In the genomic region with DNA sequence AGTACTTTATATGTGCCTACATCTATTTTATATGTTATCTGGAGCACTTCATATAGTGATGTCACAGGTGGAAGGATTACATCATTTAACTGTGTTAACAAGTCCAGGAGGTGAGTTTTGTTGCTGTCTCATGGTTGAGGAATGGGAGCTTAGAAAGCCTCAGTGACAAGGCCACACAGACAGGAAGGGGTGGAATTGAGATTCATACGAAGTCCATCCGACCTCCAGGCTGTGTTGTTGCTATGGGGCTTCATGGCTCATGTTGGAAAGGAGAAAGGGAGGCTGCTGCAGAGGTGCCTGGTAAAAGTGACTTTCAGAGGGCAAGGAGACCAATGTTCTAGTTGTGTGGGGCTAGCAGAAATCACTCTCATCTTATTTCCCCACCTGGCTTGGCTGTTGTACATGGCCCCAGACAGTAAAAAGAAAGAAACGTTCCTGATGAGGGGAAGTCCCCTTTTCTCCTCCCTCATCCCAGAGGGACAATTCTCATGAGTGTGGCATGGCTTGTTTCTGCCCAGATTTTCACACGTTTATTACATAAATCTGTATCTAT, we compare ENCODE assay signal across 26 cellular contexts. TPM values are rescaled to one million over a fixed set of nuclear protein-coding genes. Genes with fewer than 3 reads are reported as not detected.
DNase-seq lines count a peak whose midpoint lies in the region; ATAC-seq and TF ChIP-seq lines count a peak whose summit lies in the region.
"Had no signal": no experiment of that assay in that cellular context is flagged by ENCODE, and none has a peak within 500 bp of the region (broad histone marks: within the 10 kb centered on the region; RNA-seq: fewer than 3 reads in every experiment).

No MANE protein-coding gene starts in this region.

- TF ChIP-seq CTCF in PC-3 (conservative IDR thresholded peaks at IDR 0.05; ENCODE audit: low read depth, low read length) (no peak), endothelial cell (IDR thresholded peaks at IDR 0.05; ENCODE audit: unreplicated experiment) (no peak), MM.1S (IDR thresholded peaks at IDR 0.05; ENCODE audit: low read length) (no peak)

- H3K27me3 Mint-ChIP-seq in activated naive CD8-positive, alpha-beta T cell treated with anti-CD3 and anti-CD28 coated beads, Interleukin-2, amount 10 ng/mL, durations not matched to agents 7 days and 5 days, result peaks cover 4% of the 10 kb centered on the region
- H3K27me3 Mint-ChIP-seq in activated naive CD8-positive, alpha-beta T cell treated with anti-CD3 and anti-CD28 coated beads for 36 hours, result peaks cover 28% of the 10 kb centered on the region
- no peaks in the 10 kb centered on the region for H3K27me3 Mint-ChIP-seq in endothelial cell (ENCODE audit: unreplicated experiment)

- H3K4me2 ChIP-seq in PC-3 (ENCODE audit: low read length), result no peak overlapping the region
- H3K4me2 ChIP-seq in MM.1S (ENCODE audit: low read depth, low read length), result no peak overlapping the region

- peak overlapping the region; percentile 21 for H3K27ac Mint-ChIP-seq in activated naive CD8-positive, alpha-beta T cell treated with anti-CD3 and anti-CD28 coated beads, Interleukin-2, amount 10 ng/mL, durations not matched to agents 7 days and 5 days
- H3K27ac Mint-ChIP-seq in activated naive CD8-positive, alpha-beta T cell treated with anti-CD3 and anti-CD28 coated beads for 36 hours, result no peak overlapping the region
- peak overlapping the region; percentile 52 for H3K27ac Mint-ChIP-seq in endothelial cell (ENCODE audit: unreplicated experiment)
- H3K27ac Mint-ChIP-seq: activated CD4-positive, alpha-beta memory T cell treated with anti-CD3 and anti-CD28 coated beads for 36 hours; activated T-cell treated with anti-CD3 and anti-CD28 coated beads, Interleukin-2, amount 50 U/mL, for 72 hours; stimulated activated memory B cell treated with anti-CD40 and anti-IgM and Interleukin-4, amounts not matched to agents 10 μg/mL and 1 μg/mL and 100 μg/mL, for 72 hours had no signal

- no peak overlapping the region for H3K4me3 ChIP-seq in PC-3 (ENCODE audit: low read length)
- H3K4me3 ChIP-seq in MM.1S (ENCODE audit: low read length), result no peak overlapping the region
- H3K4me3 ChIP-seq: left lung, pancreas, skin epidermis, upper lobe of left lung had no signal

- POLR2A ChIA-PET in activated naive CD8-positive, alpha-beta T cell treated with anti-CD3 and anti-CD28 coated beads, Interleukin-2, amount 10 ng/mL, durations not matched to agents 7 days and 5 days (lab: Charles Lee), result no interaction called here
- POLR2A ChIA-PET in PC-3 (lab: Charles Lee; ENCODE audit: unreplicated experiment), result no interaction called here

- CTCF ChIA-PET in PC-3 (lab: Charles Lee), result no interaction called here

- no peaks in the 10 kb centered on the region for H3K36me3 ChIP-seq in PC-3 (ENCODE audit: low read depth, low read length)
- H3K36me3 ChIP-seq in MM.1S (replicated peaks; ENCODE audit: insufficient read depth, low read length), result no peaks in the 10 kb centered on the region
- H3K36me3 ChIP-seq: brain microvascular endothelial cell, left lung, pancreas, upper lobe of left lung had no signal

- no peak overlapping the region for H2AFZ ChIP-seq in PC-3 (ENCODE audit: low read length)
- H2AFZ ChIP-seq in MM.1S (ENCODE audit: low read length), result no peak overlapping the region

- H3K4me3 Mint-ChIP-seq in activated naive CD8-positive, alpha-beta T cell treated with anti-CD3 and anti-CD28 coated beads, Interleukin-2, amount 10 ng/mL, durations not matched to agents 7 days and 5 days, result no peak overlapping the region
- H3K4me3 Mint-ChIP-seq in activated naive CD8-positive, alpha-beta T cell treated with anti-CD3 and anti-CD28 coated beads for 36 hours, result no peak overlapping the region
- H3K4me3 Mint-ChIP-seq in endothelial cell (ENCODE audit: unreplicated experiment), result no peak overlapping the region
- H3K4me3 Mint-ChIP-seq: activated CD4-positive, alpha-beta memory T cell treated with anti-CD3 and anti-CD28 coated beads for 36 hours; activated T-cell treated with anti-CD3 and anti-CD28 coated beads, Interleukin-2, amount 50 U/mL, for 72 hours; stimulated activated memory B cell treated with anti-CD40 and anti-IgM and Interleukin-4, amounts not matched to agents 10 μg/mL and 1 μg/mL and 100 μg/mL, for 72 hours had no signal

- H3K9me2 ChIP-seq in PC-3 (replicated peaks; ENCODE audit: low read length) (no peaks in the 10 kb centered on the region), MM.1S (replicated peaks; ENCODE audit: insufficient read depth, low read length) (no peaks in the 10 kb centered on the region)

- intact Hi-C loops in PC-3 (cut with micrococcal nuclease), result no loop called here

- H3K9ac ChIP-seq in PC-3 (ENCODE audit: low read length) (no peak overlapping the region), MM.1S (ENCODE audit: low read length) (no peak overlapping the region)

- no peak for DNase-seq in activated naive CD8-positive, alpha-beta T cell treated with anti-CD3 and anti-CD28 coated beads, Interleukin-2, amount 10 ng/mL, durations not matched to agents 7 days and 5 days
- DNase-seq in activated naive CD8-positive, alpha-beta T cell treated with anti-CD3 and anti-CD28 coated beads for 36 hours, result no peak
- DNase-seq in PC-3 (peak; percentile 10), endothelial cell (ENCODE audit: low spot score) (no peak), mesenteric fat pad (ENCODE audit: low spot score) (no peak), MM.1S (no peak)
- DNase-seq: activated CD4-positive, alpha-beta memory T cell treated with anti-CD3 and anti-CD28 coated beads for 36 hours; activated CD4-positive, alpha-beta T cell treated with anti-CD3 and anti-CD28 coated beads for 1 hour; activated naive CD4-positive, alpha-beta T cell; activated T-cell treated with anti-CD3 and anti-CD28 coated beads, Interleukin-2, amount 50 U/mL, for 72 hours; amniotic stem cell; brain microvascular endothelial cell; glutamatergic neuron; H7; KG1; left lung; mesenchymal stem cell; NCI-H1417 treated with DMSO at 0.1 percent for 48 hours; NCI-H2081 treated with DMSO at 0.1 percent for 48 hours; NCI-H748 treated with DMSO at 0.1 percent for 48 hours; pancreas; upper lobe of left lung had no signal

- no peaks in the 10 kb centered on the region for H3K79me2 ChIP-seq in PC-3 (ENCODE audit: low read length)
- H3K79me2 ChIP-seq in MM.1S (ENCODE audit: low read length), result no peaks in the 10 kb centered on the region

- H3F3A ChIP-seq in PC-3 (ENCODE audit: low read length, unreplicated experiment) (no peaks in the 10 kb centered on the region), MM.1S (ENCODE audit: insufficient read depth, low read length) (peaks cover 43% of the 10 kb centered on the region)

- H3K9me3 ChIP-seq in PC-3 (ENCODE audit: low read length), result no peaks in the 10 kb centered on the region
- H3K9me3 ChIP-seq in MM.1S (replicated peaks; ENCODE audit: insufficient read depth, low read length), result no peaks in the 10 kb centered on the region
- H3K9me3 ChIP-seq: left lung, pancreas had no signal

- BruUV-seq in PC-3 (replicated peaks; lab: Mats Ljungman, UMichigan), result no TSS peak

- H3K27ac ChIP-seq in PC-3 (ENCODE audit: low read length), result no peak overlapping the region
- H3K27ac ChIP-seq in MM.1S (ENCODE audit: low read length), result no peak overlapping the region
- H3K27ac ChIP-seq: brain microvascular endothelial cell, left lung, pancreas, skin epidermis, upper lobe of left lung had no signal

- H3K4me1 ChIP-seq in PC-3 (ENCODE audit: insufficient read depth, low read length), result peaks cover 10% of the 10 kb centered on the region; the same call in 1 of the 2 replicates
- peaks cover 63% of the 10 kb centered on the region for H3K4me1 ChIP-seq in MM.1S (ENCODE audit: low read length)
- H3K4me1 ChIP-seq: left lung had no signal

- no peaks in the 10 kb centered on the region for H3K36me3 Mint-ChIP-seq in activated naive CD8-positive, alpha-beta T cell treated with anti-CD3 and anti-CD28 coated beads, Interleukin-2, amount 10 ng/mL, durations not matched to agents 7 days and 5 days
- no peaks in the 10 kb centered on the region for H3K36me3 Mint-ChIP-seq in activated naive CD8-positive, alpha-beta T cell treated with anti-CD3 and anti-CD28 coated beads for 36 hours
- H3K36me3 Mint-ChIP-seq in endothelial cell (ENCODE audit: low read depth, unreplicated experiment), result peaks cover 4% of the 10 kb centered on the region
- H3K36me3 Mint-ChIP-seq: activated CD4-positive, alpha-beta memory T cell treated with anti-CD3 and anti-CD28 coated beads for 36 hours; stimulated activated memory B cell treated with anti-CD40 and anti-IgM and Interleukin-4, amounts not matched to agents 10 μg/mL and 1 μg/mL and 100 μg/mL, for 72 hours had no signal

- H3K9me3 Mint-ChIP-seq in activated naive CD8-positive, alpha-beta T cell treated with anti-CD3 and anti-CD28 coated beads, Interleukin-2, amount 10 ng/mL, durations not matched to agents 7 days and 5 days, result peaks cover 4% of the 10 kb centered on the region
- H3K9me3 Mint-ChIP-seq in activated naive CD8-positive, alpha-beta T cell treated with anti-CD3 and anti-CD28 coated beads for 36 hours, result peaks cover 5% of the 10 kb centered on the region
- H3K9me3 Mint-ChIP-seq in endothelial cell (ENCODE audit: unreplicated experiment), result no peaks in the 10 kb centered on the region
- H3K9me3 Mint-ChIP-seq: activated CD4-positive, alpha-beta memory T cell treated with anti-CD3 and anti-CD28 coated beads for 36 hours had no signal

- H3K27me3 ChIP-seq in PC-3 (ENCODE audit: low read length), result no peaks in the 10 kb centered on the region
- no peaks in the 10 kb centered on the region for H3K27me3 ChIP-seq in MM.1S (replicated peaks; ENCODE audit: insufficient read depth, low read length)
- H3K27me3 ChIP-seq: pancreas, upper lobe of left lung had no signal

- peaks cover 2% of the 10 kb centered on the region for H3K4me1 Mint-ChIP-seq in activated naive CD8-positive, alpha-beta T cell treated with anti-CD3 and anti-CD28 coated beads, Interleukin-2, amount 10 ng/mL, durations not matched to agents 7 days and 5 days
- peaks cover 6% of the 10 kb centered on the region for H3K4me1 Mint-ChIP-seq in activated naive CD8-positive, alpha-beta T cell treated with anti-CD3 and anti-CD28 coated beads for 36 hours
- H3K4me1 Mint-ChIP-seq in endothelial cell (ENCODE audit: unreplicated experiment), result peaks cover 13% of the 10 kb centered on the region

- no peak for ATAC-seq in activated naive CD8-positive, alpha-beta T cell treated with anti-CD3 and anti-CD28 coated beads, Interleukin-2, amount 10 ng/mL, durations not matched to agents 7 days and 5 days (ENCODE audit: low read depth)
- ATAC-seq in PC-3 (no peak), esophagus mucosa (no peak), GM18511 (IDR thresholded peaks at IDR 0.05; ENCODE audit: unreplicated experiment) (no peak)
- ATAC-seq: activated T-cell treated with anti-CD3 and anti-CD28 coated beads, Interleukin-2, amount 50 U/mL, for 72 hours; left lung; pancreas; stimulated activated memory B cell treated with anti-CD40 and anti-IgM and Interleukin-4, amounts not matched to agents 10 μg/mL and 1 μg/mL and 100 μg/mL, for 72 hours had no signal

- H4K20me1 ChIP-seq in PC-3 (ENCODE audit: low read length) (no peaks in the 10 kb centered on the region), MM.1S (ENCODE audit: insufficient read depth, low read length) (no peaks in the 10 kb centered on the region)

RNA-seq across cellular contexts. Expression of gene GREB1, which starts 31.0 kb away (rescaled TPM):
- under 1 TPM; 0.28 to 0.54 TPM for total RNA-seq in activated naive CD8-positive, alpha-beta T cell treated with anti-CD3 and anti-CD28 coated beads, Interleukin-2, amount 10 ng/mL, durations not matched to agents 7 days and 5 days
- total RNA-seq in activated naive CD8-positive, alpha-beta T cell treated with anti-CD3 and anti-CD28 coated beads for 36 hours, result 1 to 10 TPM in 1 of 2 experiments, under 1 TPM in 1; 0.52 to 1.0 TPM
- total RNA-seq in PC-3 (2014; rRNA removed), result 0.29 and 0.62 TPM in 2 replicates
- 35.9 TPM for total RNA-seq in endothelial cell (ENCODE audit: unreplicated experiment)
- 0.60 TPM for total RNA-seq in esophagus mucosa
- total RNA-seq in mesenteric fat pad, result 3.8 TPM

RNA-seq across cellular contexts. Expression of gene E2F6, which starts 36.9 kb away (rescaled TPM):
- total RNA-seq in activated naive CD8-positive, alpha-beta T cell treated with anti-CD3 and anti-CD28 coated beads, Interleukin-2, amount 10 ng/mL, durations not matched to agents 7 days and 5 days, result 1 to 10 TPM; 8.5 to 9.8 TPM
- 10 to 100 TPM; 14.1 to 14.4 TPM for total RNA-seq in activated naive CD8-positive, alpha-beta T cell treated with anti-CD3 and anti-CD28 coated beads for 36 hours
- total RNA-seq in PC-3 (2014; rRNA removed) (26.8 and 27.1 TPM in 2 replicates), endothelial cell (ENCODE audit: unreplicated experiment) (20.4 TPM), esophagus mucosa (5.0 TPM), mesenteric fat pad (22.5 TPM)
